Comparison of ENCODE assay signal across 23 cellular contexts in the genomic region with DNA sequence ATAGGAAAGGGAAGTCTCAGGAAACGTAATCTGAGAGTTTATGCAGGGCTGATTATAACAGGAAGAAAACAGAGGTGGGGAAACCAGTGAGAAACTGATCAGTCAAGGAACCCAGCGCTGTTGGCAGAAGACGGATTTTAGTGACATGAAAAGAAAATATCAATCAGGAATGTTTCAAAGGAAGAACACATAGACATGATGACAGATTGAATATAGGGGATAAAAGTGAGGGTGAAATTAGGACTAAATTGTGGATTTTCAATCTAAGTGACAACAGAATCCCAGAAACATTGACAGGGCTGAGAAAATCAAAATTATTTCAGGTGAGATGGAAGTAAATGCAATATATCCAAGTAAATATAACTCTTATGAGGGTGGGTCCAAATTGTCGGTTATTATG.
"Had no signal": no experiment of that assay in that cellular context is flagged by ENCODE, and none has a peak within 500 bp of the region (broad histone marks: within the 10 kb centered on the region; RNA-seq: fewer than 3 reads in every experiment).

No MANE protein-coding gene starts in this region.

- H3K27ac ChIP-seq: left ventricle myocardium inferior, ovary, right atrium auricular region, right lobe of liver, tibial nerve, uterus had no signal

- H3K4me1 Mint-ChIP-seq: naive B cell; natural killer cell; stimulated activated memory B cell treated with anti-CD40 and anti-IgM and Interleukin-4, amounts not matched to agents 10 μg/mL and 1 μg/mL and 100 μg/mL, for 72 hours; stimulated activated naive CD8-positive, alpha-beta T cell treated with anti-CD3 and anti-CD28 coated beads, Interleukin-15, amount 100 ng/mL, for 72 hours had no signal

- H3K4me1 ChIP-seq: right lobe of liver, tibial nerve, uterus had no signal

- H3K27me3 Mint-ChIP-seq: naive B cell; progenitor cell of endocrine pancreas; stimulated activated memory B cell treated with anti-CD40 and anti-IgM and Interleukin-4, amounts not matched to agents 10 μg/mL and 1 μg/mL and 100 μg/mL, for 72 hours; stimulated activated naive CD8-positive, alpha-beta T cell treated with anti-CD3 and anti-CD28 coated beads, Interleukin-15, amount 100 ng/mL, for 72 hours; type B pancreatic cell had no signal

- H3K4me3 Mint-ChIP-seq: mesothelial cell of epicardium; naive B cell; natural killer cell; stimulated activated memory B cell treated with anti-CD40 and anti-IgM and Interleukin-4, amounts not matched to agents 10 μg/mL and 1 μg/mL and 100 μg/mL, for 72 hours; stimulated activated naive CD8-positive, alpha-beta T cell treated with anti-CD3 and anti-CD28 coated beads, Interleukin-15, amount 100 ng/mL, for 72 hours; type B pancreatic cell had no signal

- H3K27me3 ChIP-seq: ovary, right atrium auricular region, right lobe of liver, tibial nerve, uterus had no signal

- H3K4me3 ChIP-seq: left ventricle myocardium inferior, lung, ovary, right atrium auricular region, right lobe of liver, smooth muscle cell, tibial nerve, uterus had no signal

- H3K9me3 ChIP-seq: left ventricle myocardium inferior, ovary, right atrium auricular region, right lobe of liver, tibial nerve, uterus had no signal

- H3K4me2 ChIP-seq: smooth muscle cell had no signal

- H3K27ac Mint-ChIP-seq: mesothelial cell of epicardium; naive B cell; natural killer cell; progenitor cell of endocrine pancreas; stimulated activated memory B cell treated with anti-CD40 and anti-IgM and Interleukin-4, amounts not matched to agents 10 μg/mL and 1 μg/mL and 100 μg/mL, for 72 hours; stimulated activated naive CD8-positive, alpha-beta T cell treated with anti-CD3 and anti-CD28 coated beads, Interleukin-15, amount 100 ng/mL, for 72 hours; type B pancreatic cell had no signal

- H3K36me3 Mint-ChIP-seq: mesothelial cell of epicardium; naive B cell; natural killer cell; stimulated activated memory B cell treated with anti-CD40 and anti-IgM and Interleukin-4, amounts not matched to agents 10 μg/mL and 1 μg/mL and 100 μg/mL, for 72 hours; type B pancreatic cell had no signal

- DNase-seq: islet precursor cell; left ventricle myocardium inferior; mesendoderm; naive B cell; natural killer cell; ovary; right lobe of liver; stimulated activated CD4-positive, alpha-beta T cell treated with anti-CD3 and anti-CD28 coated beads, Interleukin-1b, Interleukin-23, amount 100 ng/mL, for 48 hours; stimulated activated CD4-positive, alpha-beta T cell treated with anti-CD3 and anti-CD28 coated beads, Interleukin-2, amount 100 ng/mL, for 48 hours; stimulated activated CD4-positive, alpha-beta T cell treated with anti-CD3 and anti-CD28 coated beads, Interleukin-4, amount 100 ng/mL, for 4 hours; stimulated activated CD8-positive, alpha-beta memory T cell treated with anti-CD3 and anti-CD28 coated beads, Interleukin-4, amount 100 ng/mL, for 48 hours; stimulated activated naive CD4-positive, alpha-beta T cell treated with Interleukin-2 at 50 U/mL for 16 hours; stimulated activated naive CD8-positive, alpha-beta T cell treated with anti-CD3 and anti-CD28 coated beads, Interleukin-15, amount 100 ng/mL, for 72 hours; substantia nigra; uterus had no signal

- H3K9me3 Mint-ChIP-seq: mesothelial cell of epicardium; naive B cell; natural killer cell; stimulated activated memory B cell treated with anti-CD40 and anti-IgM and Interleukin-4, amounts not matched to agents 10 μg/mL and 1 μg/mL and 100 μg/mL, for 72 hours; stimulated activated naive CD8-positive, alpha-beta T cell treated with anti-CD3 and anti-CD28 coated beads, Interleukin-15, amount 100 ng/mL, for 72 hours; type B pancreatic cell had no signal

- H3K36me3 ChIP-seq: left ventricle myocardium inferior, ovary, right atrium auricular region, right lobe of liver, tibial nerve, uterus had no signal
